In the genomic region with DNA sequence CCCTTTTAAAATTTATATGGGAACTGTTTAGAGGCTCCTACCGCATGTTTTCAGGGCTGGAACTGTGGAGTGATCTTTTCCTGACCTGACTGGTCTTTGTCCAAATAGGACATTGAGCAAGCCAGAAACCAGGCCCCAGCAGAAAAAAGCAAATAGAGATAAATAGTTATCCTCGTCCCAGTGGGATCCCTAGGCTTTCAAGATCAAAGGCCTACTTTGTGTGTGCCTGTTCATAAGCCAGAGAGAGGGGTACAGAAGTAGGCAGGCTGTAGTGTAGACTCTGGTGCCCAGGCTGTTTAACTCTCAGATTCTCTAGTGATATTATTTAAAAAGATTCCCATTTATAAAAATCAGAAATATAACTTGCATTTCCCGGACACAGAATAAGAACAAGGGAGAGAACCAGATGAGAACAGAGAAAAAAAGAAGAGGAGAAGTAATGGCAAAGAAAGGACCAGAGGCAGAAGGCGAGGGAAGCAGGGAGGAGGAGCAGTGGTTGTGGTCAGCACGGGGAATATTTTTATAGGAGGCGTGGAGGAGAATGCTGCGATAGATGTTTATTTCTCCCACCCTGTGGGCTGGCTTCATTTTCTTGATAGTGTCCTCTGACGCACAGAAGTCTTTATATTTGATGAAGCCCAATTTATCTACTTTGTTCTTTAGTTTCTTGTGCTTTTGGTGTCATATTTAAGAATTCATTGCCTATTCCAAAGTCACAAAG, we compare ENCODE assay signal across 15 cellular contexts.
A peak's percentile ranks its signal among the peaks of the same experiment; 100 is the strongest.
DNase-seq lines count a peak whose midpoint lies in the region; ATAC-seq, FAIRE-seq and TF ChIP-seq lines count a peak whose summit lies in the region.
"Had no signal": no experiment of that assay in that cellular context is flagged by ENCODE, and none has a peak within 500 bp of the region (broad histone marks: within the 10 kb centered on the region; RNA-seq: fewer than 3 reads in every experiment).

No MANE protein-coding gene starts in this region.

- H3K4me1 ChIP-seq in lower lobe of right lung, result peaks cover 12% of the 10 kb centered on the region

- TF ChIP-seq CTCF in lower lobe of right lung (IDR thresholded peaks at IDR 0.05), result no peak

- no peaks in the 10 kb centered on the region for H3K27me3 ChIP-seq in lower lobe of right lung (ENCODE audit: low read depth)

- H3K27ac ChIP-seq in cingulate gyrus (ENCODE audit: low read depth, low read length), result peak overlapping the region; percentile 60
- H3K27ac ChIP-seq in lower lobe of right lung, result peak overlapping the region; percentile 15
- peak overlapping the region; percentile 63 for H3K27ac ChIP-seq in substantia nigra (ENCODE audit: low read depth, low read length, poor library complexity, severe bottlenecking)

- no peak for FAIRE-seq in HTR-8/SVneo (lab: Jason Lieb, UNC)
- FAIRE-seq: GM12878 had no signal

- no peaks in the 10 kb centered on the region for H3K36me3 ChIP-seq in lower lobe of right lung

- no peak for ATAC-seq in lower lobe of right lung
- ATAC-seq: GM12878 had no signal

- intact Hi-C loops in lower lobe of right lung (cut with DNase I), result no loop called here

- peak; percentile 61 for DNase-seq in HuH-7 (ENCODE audit: low spot score)
- no peak for DNase-seq in lower lobe of right lung
- no peak for DNase-seq in substantia nigra (lab: John Stamatoyannopoulos, UW)
- DNase-seq in activated naive CD4-positive, alpha-beta T cell treated with Interleukin-2 at 50 U/mL for 16 hours, result no peak
- no peak for DNase-seq in HTR-8/SVneo (ENCODE audit: insufficient read length, low spot score)
- no peak for DNase-seq in GDM1 (lab: John Stamatoyannopoulos, UW)
- no peak for DNase-seq in activated gamma-delta T cell treated with Interleukin-2 at 50 U/mL for 16 hours
- DNase-seq: CD8-positive, alpha-beta memory T cell; effector CD4-positive, alpha-beta T cell; Kasumi-1; stimulated activated CD4-positive, alpha-beta T cell treated with anti-CD3 and anti-CD28 coated beads, Interleukin-12 subunit alpha, Interleukin-12 subunit beta, amount 100 ng/mL, for 4 hours; stimulated activated naive CD4-positive, alpha-beta T cell treated with Interleukin-2 at 50 U/mL for 16 hours; T1000 had no signal

- H3K4me3 ChIP-seq in lower lobe of right lung, result no peak overlapping the region
- H3K4me3 ChIP-seq: GM12878 had no signal

- no peaks in the 10 kb centered on the region for H3K9me3 ChIP-seq in lower lobe of right lung
